Comparison of ENCODE assay signal across 9 cellular contexts in the genomic region with DNA sequence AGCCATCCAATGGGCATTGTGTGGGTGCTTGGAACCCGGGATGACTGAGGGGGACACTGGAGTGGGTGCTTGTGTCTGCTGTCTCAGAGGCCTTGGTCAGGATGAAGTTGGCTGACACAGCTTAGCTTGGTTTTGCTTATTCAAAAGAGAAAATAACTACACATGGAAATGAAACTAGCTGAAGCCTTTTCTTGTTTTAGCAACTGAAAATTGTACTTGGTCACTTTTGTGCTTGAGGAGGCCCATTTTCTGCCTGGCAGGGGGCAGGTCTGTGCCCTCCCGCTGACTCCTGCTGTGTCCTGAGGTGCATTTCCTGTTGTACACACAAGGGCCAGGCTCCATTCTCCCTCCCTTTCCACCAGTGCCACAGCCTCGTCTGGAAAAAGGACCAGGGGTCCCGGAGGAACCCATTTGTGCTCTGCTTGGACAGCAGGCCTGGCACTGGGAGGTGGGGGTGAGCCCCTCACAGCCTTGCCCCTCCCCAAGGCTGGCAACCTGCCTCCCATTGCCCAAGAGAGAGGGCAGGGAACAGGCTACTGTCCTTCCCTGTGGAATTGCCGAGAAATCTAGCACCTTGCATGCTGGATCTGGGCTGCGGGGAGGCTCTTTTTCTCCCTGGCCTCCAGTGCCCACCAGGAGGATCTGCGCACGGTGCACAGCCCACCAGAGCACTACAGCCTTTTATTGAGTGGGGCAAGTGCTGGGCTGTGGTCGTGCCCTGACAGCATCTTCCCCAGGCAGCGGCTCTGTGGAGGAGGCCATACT. TPM values are rescaled to one million over a fixed set of nuclear protein-coding genes. Genes with fewer than 3 reads are reported as not detected.
DNase-seq lines count a peak whose midpoint lies in the region; ATAC-seq and TF ChIP-seq lines count a peak whose summit lies in the region.
"Had no signal": no experiment of that assay in that cellular context is flagged by ENCODE, and none has a peak within 500 bp of the region (broad histone marks: within the 10 kb centered on the region; RNA-seq: fewer than 3 reads in every experiment).

No MANE protein-coding gene starts in this region.

- H3K27ac Mint-ChIP-seq in activated CD8-positive, alpha-beta T cell treated with anti-CD3 and anti-CD28 coated beads, Interleukin-2, amount 10 ng/mL, durations not matched to agents 7 days and 5 days = peak overlapping the region; percentile 60
- no peak overlapping the region for H3K27ac Mint-ChIP-seq in activated naive CD4-positive, alpha-beta T cell treated with anti-CD3 and anti-CD28 coated beads, Interleukin-2, amount 10 ng/mL, durations not matched to agents 7 days and 5 days

- H3K27me3 ChIP-seq in cardiac muscle cell (no peaks in the 10 kb centered on the region), transverse colon (no peaks in the 10 kb centered on the region)

- no peak for TF ChIP-seq POLR2A in transverse colon (IDR thresholded peaks at IDR 0.05)

- H3K4me3 ChIP-seq in cardiac muscle cell = no peak overlapping the region
- H3K4me3 ChIP-seq in transverse colon = no peak overlapping the region

- no peak for DNase-seq in cardiac muscle cell (ENCODE audit: low read depth in 1 of 2, low spot score in 1 of 2)
- no peak for DNase-seq in left cardiac atrium
- no peak for DNase-seq in activated CD8-positive, alpha-beta T cell treated with anti-CD3 and anti-CD28 coated beads, Interleukin-2, amount 10 ng/mL, durations not matched to agents 7 days and 5 days
- DNase-seq in transverse colon = peak; percentile 41
- DNase-seq in 8988T = no peak
- DNase-seq in anterior cingulate cortex (lab: John Stamatoyannopoulos, UW) = no peak
- DNase-seq in activated naive CD4-positive, alpha-beta T cell treated with anti-CD3 and anti-CD28 coated beads, Interleukin-2, amount 10 ng/mL, durations not matched to agents 7 days and 5 days = no peak
- DNase-seq: NCI-H1048 had no signal

- H3K36me3 Mint-ChIP-seq in activated CD8-positive, alpha-beta T cell treated with anti-CD3 and anti-CD28 coated beads, Interleukin-2, amount 10 ng/mL, durations not matched to agents 7 days and 5 days (ENCODE audit: low read depth) = no peaks in the 10 kb centered on the region
- H3K36me3 Mint-ChIP-seq in activated naive CD4-positive, alpha-beta T cell treated with anti-CD3 and anti-CD28 coated beads, Interleukin-2, amount 10 ng/mL, durations not matched to agents 7 days and 5 days = peaks cover 6% of the 10 kb centered on the region

- TF ChIP-seq CTCF in cardiac muscle cell (IDR thresholded peaks at IDR 0.05; ENCODE audit: low read depth, low read length) = no peak
- no peak for TF ChIP-seq CTCF in transverse colon (IDR thresholded peaks at IDR 0.05)

- peaks cover 1% of the 10 kb centered on the region for H3K4me1 Mint-ChIP-seq in activated CD8-positive, alpha-beta T cell treated with anti-CD3 and anti-CD28 coated beads, Interleukin-2, amount 10 ng/mL, durations not matched to agents 7 days and 5 days (ENCODE audit: low read depth)
- peaks cover 4% of the 10 kb centered on the region for H3K4me1 Mint-ChIP-seq in activated naive CD4-positive, alpha-beta T cell treated with anti-CD3 and anti-CD28 coated beads, Interleukin-2, amount 10 ng/mL, durations not matched to agents 7 days and 5 days

- H3K27ac ChIP-seq in cardiac muscle cell (peak overlapping the region; percentile 81), transverse colon (peak overlapping the region; percentile 44 to 68 (median 65))

- TF ChIP-seq EP300 in transverse colon (IDR thresholded peaks at IDR 0.05; ENCODE audit: low read depth) = no peak

- H3K9me3 Mint-ChIP-seq in activated CD8-positive, alpha-beta T cell treated with anti-CD3 and anti-CD28 coated beads, Interleukin-2, amount 10 ng/mL, durations not matched to agents 7 days and 5 days (ENCODE audit: insufficient read depth) = no peaks in the 10 kb centered on the region
- H3K9me3 Mint-ChIP-seq in activated naive CD4-positive, alpha-beta T cell treated with anti-CD3 and anti-CD28 coated beads, Interleukin-2, amount 10 ng/mL, durations not matched to agents 7 days and 5 days = no peaks in the 10 kb centered on the region

- H3K36me3 ChIP-seq in cardiac muscle cell (peaks cover 3% of the 10 kb centered on the region), transverse colon (peaks cover 0 to 5% (median 0%) of the 10 kb centered on the region in 4 donors)

- peaks cover 12% of the 10 kb centered on the region for H3K4me1 ChIP-seq in cardiac muscle cell (ENCODE audit: low read depth)
- peaks cover 9 to 26% (median 22%) of the 10 kb centered on the region in 4 donors for H3K4me1 ChIP-seq in transverse colon

- WGBS in transverse colon (ENCODE audit: low coverage in 1 of 2), 2 donors = 82% methylated on average over 10 of the region's 10 CpGs; no CpG with 5 or more reads in 1 of the 2 donors

- H3K4me3 Mint-ChIP-seq in activated CD8-positive, alpha-beta T cell treated with anti-CD3 and anti-CD28 coated beads, Interleukin-2, amount 10 ng/mL, durations not matched to agents 7 days and 5 days = no peak overlapping the region
- no peak overlapping the region for H3K4me3 Mint-ChIP-seq in activated naive CD4-positive, alpha-beta T cell treated with anti-CD3 and anti-CD28 coated beads, Interleukin-2, amount 10 ng/mL, durations not matched to agents 7 days and 5 days

- in situ Hi-C loops in transverse colon (cut with MboI; ENCODE audit: low pct_ligation_motif_present in 1 of 4, low pct_unique_long_range_greater_than_20kb in 1 of 4, low sequenced_read_pairs in 3 of 4) = loop anchor here in 2 of 4 donors (10.0 to 25.0 kb wide), 2 partner anchors 87 to 110 kb away; a partner anchor contains a TSS

- CTCF ChIA-PET in activated CD8-positive, alpha-beta T cell treated with anti-CD3 and anti-CD28 coated beads, Interleukin-2, amount 10 ng/mL, durations not matched to agents 7 days and 5 days (lab: Charles Lee) = interaction anchor here (0.9 to 4.7 kb wide), 3 partner anchors 25 to 102 kb away, joined by 4 to 30 read pairs (median 6); no protein-coding TSS in a partner anchor
- CTCF ChIA-PET in activated naive CD4-positive, alpha-beta T cell treated with anti-CD3 and anti-CD28 coated beads, Interleukin-2, amount 10 ng/mL, durations not matched to agents 7 days and 5 days (lab: Charles Lee) = no interaction called here

- intact Hi-C loops in left cardiac atrium (cut with DNase I) (no loop called here), transverse colon (cut with DNase I; ENCODE audit: low total_unique reads) (loop anchor here (5.0 kb wide), 1 partner anchor 235 kb away; no protein-coding TSS in a partner anchor)

- ATAC-seq in left cardiac atrium (no peak), HG02852 (IDR thresholded peaks at IDR 0.05; ENCODE audit: unreplicated experiment) (peak; percentile 72)
- no peak for ATAC-seq in activated CD8-positive, alpha-beta T cell treated with anti-CD3 and anti-CD28 coated beads, Interleukin-2, amount 10 ng/mL, durations not matched to agents 7 days and 5 days

- H3K9me3 ChIP-seq in cardiac muscle cell (ENCODE audit: low read depth) = no peaks in the 10 kb centered on the region
- H3K9me3 ChIP-seq in transverse colon = no peaks in the 10 kb centered on the region

- H3K27me3 Mint-ChIP-seq in activated CD8-positive, alpha-beta T cell treated with anti-CD3 and anti-CD28 coated beads, Interleukin-2, amount 10 ng/mL, durations not matched to agents 7 days and 5 days (ENCODE audit: low read depth) = no peaks in the 10 kb centered on the region
- H3K27me3 Mint-ChIP-seq in activated naive CD4-positive, alpha-beta T cell treated with anti-CD3 and anti-CD28 coated beads, Interleukin-2, amount 10 ng/mL, durations not matched to agents 7 days and 5 days = no peaks in the 10 kb centered on the region

- POLR2A ChIA-PET in activated CD8-positive, alpha-beta T cell treated with anti-CD3 and anti-CD28 coated beads, Interleukin-2, amount 10 ng/mL, durations not matched to agents 7 days and 5 days (lab: Charles Lee) = no interaction called here

RNA-seq across cellular contexts. Expression of a gene that starts 49.4 kb away (rescaled TPM):
- 243 and 268 TPM in 2 replicates for total RNA-seq in cardiac muscle cell
- polyA plus RNA-seq in cardiac muscle cell = 178 and 192 TPM in 2 replicates
- total RNA-seq in left cardiac atrium = 100 to 1,000 TPM; 103 to 152 TPM
- 10 to 100 TPM; 33.9 TPM for total RNA-seq in activated CD8-positive, alpha-beta T cell treated with anti-CD3 and anti-CD28 coated beads, Interleukin-2, amount 10 ng/mL, durations not matched to agents 7 days and 5 days
- 100 to 1,000 TPM; 195 to 554 (median 359) TPM for total RNA-seq in transverse colon
